20 cellular contexts compared by ENCODE assay signal in genomic region chr17:50961282-50962220, GRCh38.
"Had no signal": no experiment of that assay in that cellular context is flagged by ENCODE, and none has a peak within 500 bp of the region (broad histone marks: within the 10 kb centered on the region; RNA-seq: fewer than 3 reads in every experiment).

No MANE protein-coding gene starts in this region.

- H3K4me3 ChIP-seq: body of pancreas, heart left ventricle, lung, right lobe of liver, smooth muscle cell, stomach, testis, upper lobe of left lung had no signal

- DNase-seq: activated CD4-positive, alpha-beta memory T cell treated with anti-CD3 and anti-CD28 coated beads for 36 hours; activated effector memory CD4-positive, alpha-beta T cell treated with anti-CD3 and anti-CD28 coated beads, Interleukin-2, amount 50 U/mL, for 16 hours; activated T-cell treated with anti-CD3 and anti-CD28 coated beads, Interleukin-2, amount 50 U/mL, for 48 hours; amygdala; body of pancreas; central memory CD4-positive, alpha-beta T cell; effector CD8-positive, alpha-beta T cell; foreskin keratinocyte; heart left ventricle; left colon; right lobe of liver; stomach; T-helper 1 cell; T1000; testis; upper lobe of left lung had no signal

- H3K27ac ChIP-seq: body of pancreas, foreskin keratinocyte, heart left ventricle, right lobe of liver, stomach, testis, upper lobe of left lung had no signal

- H3K27ac Mint-ChIP-seq: activated CD4-positive, alpha-beta memory T cell treated with anti-CD3 and anti-CD28 coated beads for 36 hours; mesothelial cell of epicardium had no signal

- H3K27me3 ChIP-seq: body of pancreas, foreskin keratinocyte, heart left ventricle, right lobe of liver, stomach, testis, upper lobe of left lung had no signal

- H3K9me3 Mint-ChIP-seq: activated CD4-positive, alpha-beta memory T cell treated with anti-CD3 and anti-CD28 coated beads for 36 hours; activated naive CD4-positive, alpha-beta T cell treated with anti-CD3 and anti-CD28 coated beads, Interleukin-2, amount 50 U/mL, for 72 hours; mesothelial cell of epicardium had no signal

- ATAC-seq: activated naive CD4-positive, alpha-beta T cell treated with anti-CD3 and anti-CD28 coated beads, Interleukin-2, amount 50 U/mL, for 72 hours; body of pancreas; foreskin keratinocyte; heart left ventricle; left colon had no signal

- H3K27me3 Mint-ChIP-seq: activated CD4-positive, alpha-beta memory T cell treated with anti-CD3 and anti-CD28 coated beads for 36 hours had no signal

- H3K4me3 Mint-ChIP-seq: activated CD4-positive, alpha-beta memory T cell treated with anti-CD3 and anti-CD28 coated beads for 36 hours; mesothelial cell of epicardium had no signal

- H3K36me3 Mint-ChIP-seq: activated naive CD4-positive, alpha-beta T cell treated with anti-CD3 and anti-CD28 coated beads, Interleukin-2, amount 50 U/mL, for 72 hours had no signal

- H3K9me3 ChIP-seq: body of pancreas, heart left ventricle, right lobe of liver, stomach, testis, upper lobe of left lung had no signal

- H3K4me1 ChIP-seq: foreskin keratinocyte, testis had no signal
